Comparison of ENCODE assay signal across 8 cellular contexts in genomic region chr5:34916518-34916917, GRCh38.
DNase-seq lines count a peak whose midpoint lies in the region; ATAC-seq, FAIRE-seq and TF ChIP-seq lines count a peak whose summit lies in the region.

No MANE protein-coding gene starts in this region.

- H3K36me3 ChIP-seq in mucosa of stomach (ENCODE audit: control insufficient read depth, insufficient read depth, low read length): peaks cover 2% of the 10 kb centered on the region

- CTCF ChIA-PET in AG04449 (lab: Yijun Ruan, JAX): interaction anchor here (1.1 to 4.4 kb wide), 8 partner anchors 10 to 442 kb away, joined by 3 to 18 read pairs (median 7); partner anchors contain the start of gene DNAJC21

- H3K9ac ChIP-seq in mucosa of stomach (ENCODE audit: low read length): peak overlapping the region; percentile 83

- peak overlapping the region; percentile 90 for H3K27ac Mint-ChIP-seq in central memory CD8-positive, alpha-beta T cell (ENCODE audit: low read depth)
- H3K27ac Mint-ChIP-seq in stimulated activated effector memory CD8-positive, alpha-beta T cell treated with anti-CD3 and anti-CD28 coated beads, Interleukin-12 subunit alpha, Interleukin-12 subunit beta, amount 100 ng/mL, for 72 hours: no peak overlapping the region

- H3K9me3 ChIP-seq in mucosa of stomach (ENCODE audit: control insufficient read depth, low read length): no peaks in the 10 kb centered on the region

- no peaks in the 10 kb centered on the region for H3K27me3 Mint-ChIP-seq in central memory CD8-positive, alpha-beta T cell

- H3K4me3 Mint-ChIP-seq in central memory CD8-positive, alpha-beta T cell: no peak overlapping the region
- no peak overlapping the region for H3K4me3 Mint-ChIP-seq in stimulated activated effector memory CD8-positive, alpha-beta T cell treated with anti-CD3 and anti-CD28 coated beads, Interleukin-12 subunit alpha, Interleukin-12 subunit beta, amount 100 ng/mL, for 72 hours

- no peak for FAIRE-seq in GM19239 (lab: Jason Lieb, UNC)

- TF ChIP-seq CTCF in AG04449 (IDR thresholded peaks at IDR 0.05; ENCODE audit: insufficient read depth, low read length, missing control alignments) (no peak), HFF-Myc (IDR thresholded peaks at IDR 0.05; ENCODE audit: low read depth, low read length, missing control alignments) (no peak)

- peaks cover 39% of the 10 kb centered on the region for H3K4me1 Mint-ChIP-seq in central memory CD8-positive, alpha-beta T cell
- peaks cover 32% of the 10 kb centered on the region for H3K4me1 Mint-ChIP-seq in stimulated activated effector memory CD8-positive, alpha-beta T cell treated with anti-CD3 and anti-CD28 coated beads, Interleukin-12 subunit alpha, Interleukin-12 subunit beta, amount 100 ng/mL, for 72 hours

- no peak for ATAC-seq in central memory CD8-positive, alpha-beta T cell (replicated peaks; ENCODE audit: extremely low read depth, poor library complexity, severe bottlenecking)
- ATAC-seq in GM18520 (IDR thresholded peaks at IDR 0.05; ENCODE audit: unreplicated experiment): no peak
- no peak for ATAC-seq in stimulated activated effector memory CD8-positive, alpha-beta T cell treated with anti-CD3 and anti-CD28 coated beads, Interleukin-12 subunit alpha, Interleukin-12 subunit beta, amount 100 ng/mL, for 72 hours

- POLR2A ChIA-PET in AG04449 (lab: Yijun Ruan, JAX): interaction anchor here (2.7 kb wide), 1 partner anchor 12 kb away, joined by 14 read pairs; the partner anchor contains the start of gene DNAJC21

- no peaks in the 10 kb centered on the region for H3K9me3 Mint-ChIP-seq in central memory CD8-positive, alpha-beta T cell
- H3K9me3 Mint-ChIP-seq in stimulated activated effector memory CD8-positive, alpha-beta T cell treated with anti-CD3 and anti-CD28 coated beads, Interleukin-12 subunit alpha, Interleukin-12 subunit beta, amount 100 ng/mL, for 72 hours: no peaks in the 10 kb centered on the region

- peak overlapping the region; percentile 93 for H3K4me3 ChIP-seq in AG04449 (ENCODE audit: low read depth, low read length)
- peak overlapping the region; percentile 96 for H3K4me3 ChIP-seq in HFF-Myc (replicated peaks; ENCODE audit: low read depth, low read length)
- peak overlapping the region; percentile 80 for H3K4me3 ChIP-seq in mucosa of stomach (ENCODE audit: low read length)

- peaks cover 24% of the 10 kb centered on the region for H3K36me3 Mint-ChIP-seq in central memory CD8-positive, alpha-beta T cell (ENCODE audit: insufficient read depth)
- H3K36me3 Mint-ChIP-seq in stimulated activated effector memory CD8-positive, alpha-beta T cell treated with anti-CD3 and anti-CD28 coated beads, Interleukin-12 subunit alpha, Interleukin-12 subunit beta, amount 100 ng/mL, for 72 hours: peaks cover 80% of the 10 kb centered on the region

- H3K4me1 ChIP-seq in mucosa of stomach (ENCODE audit: control insufficient read depth, insufficient read depth, low read length): no peaks in the 10 kb centered on the region

- DNase-seq in AG04449 (ENCODE audit: low read depth, low spot score): no peak
- DNase-seq in HFF-Myc (ENCODE audit: extremely low read depth, low read depth): no peak
- no peak for DNase-seq in central memory CD8-positive, alpha-beta T cell (ENCODE audit: low spot score in 2 of 2)
- no peak for DNase-seq in NCI-H1436 treated with DMSO at 0.1 percent for 48 hours (lab: John Stamatoyannopoulos, UW)
- DNase-seq in stimulated activated effector memory CD8-positive, alpha-beta T cell treated with anti-CD3 and anti-CD28 coated beads, Interleukin-12 subunit alpha, Interleukin-12 subunit beta, amount 100 ng/mL, for 72 hours (ENCODE audit: low spot score in 2 of 2): no peak
- no peak for DNase-seq in GM19239 (ENCODE audit: insufficient read length, low spot score)

- no peaks in the 10 kb centered on the region for H3K27me3 ChIP-seq in mucosa of stomach (ENCODE audit: control insufficient read depth, insufficient read depth, low read length)
